1 cellular context compared by ENCODE assay signal in genomic region chr2:120251863-120252206, GRCh38.
TF ChIP-seq lines count a peak whose summit lies in the region.

No MANE protein-coding gene starts in this region.

TF ChIP-seq in WTC11, 78 proteins besides CTCF, POLR2A, EP300 and RAD21 (continued from another document):
- no peak for TF ChIP-seq NR1H2 (CRISPR knock-in tag; IDR thresholded peaks at IDR 0.05)
